In genomic region chr7:157616426-157616825, GRCh38 we compare ENCODE assay signal across 14 cellular contexts.
A peak's percentile ranks its signal among the peaks of the same experiment; 100 is the strongest.
DNase-seq lines count a peak whose midpoint lies in the region; ATAC-seq and TF ChIP-seq lines count a peak whose summit lies in the region.
"Had no signal": no experiment of that assay in that cellular context is flagged by ENCODE, and none has a peak within 500 bp of the region (broad histone marks: within the 10 kb centered on the region; RNA-seq: fewer than 3 reads in every experiment).

No MANE protein-coding gene starts in this region.

- TF ChIP-seq CTCF in left ventricle myocardium inferior (IDR thresholded peaks at IDR 0.05; ENCODE audit: borderline replicate concordance) (no peak), astrocyte of the cerebellum (IDR thresholded peaks at IDR 0.05; ENCODE audit: low read depth, low read length, missing control alignments) (no peak), nephron (IDR thresholded peaks at IDR 0.05; ENCODE audit: unreplicated experiment in 3 of 3) (no peak)

- H3K4me1 Mint-ChIP-seq in nephron = peaks cover 31% of the 10 kb centered on the region

- 69% methylated on average over 4 of the region's 4 CpGs for WGBS in right cardiac atrium

- H3K27ac Mint-ChIP-seq in nephron = peak overlapping the region in 2 of 3 experiments; percentile 11 to 58
- H3K27ac Mint-ChIP-seq: H9 had no signal

- H3K4me1 ChIP-seq in left ventricle myocardium inferior (peaks cover 19% of the 10 kb centered on the region), right cardiac atrium (ENCODE audit: control insufficient read depth, insufficient read depth, low read length) (no peaks in the 10 kb centered on the region), HAP-1 (no peaks in the 10 kb centered on the region)
- H3K4me1 ChIP-seq: A549, SJCRH30 had no signal

- DNase-seq in left ventricle myocardium inferior = no peak
- no peak for DNase-seq in right cardiac atrium
- peak; percentile 8 for DNase-seq in astrocyte of the cerebellum (ENCODE audit: low read depth)
- DNase-seq in NCI-H2081 (lab: John Stamatoyannopoulos, UW) = no peak
- DNase-seq in HAP-1 (ENCODE audit: low spot score in 2 of 2) = no peak
- no peak for DNase-seq in cerebellum (ENCODE audit: low spot score)
- DNase-seq: DMS79 treated with DMSO at 0.1 percent for 48 hours, H9, NCI-H1105 treated with DMSO at 0.1 percent for 48 hours, NCI-H1694, SJCRH30 had no signal

- intact Hi-C loops in left ventricle myocardium inferior (cut with micrococcal nuclease) = no loop called here
- intact Hi-C loops in right cardiac atrium (cut with DNase I) = no loop called here

- ATAC-seq in right cardiac atrium = no peak
- ATAC-seq: A549, Panc1 had no signal

- peaks cover 69% of the 10 kb centered on the region for H3K27me3 ChIP-seq in left ventricle myocardium inferior (ENCODE audit: low read depth)
- H3K27me3 ChIP-seq in right cardiac atrium (ENCODE audit: control insufficient read depth, insufficient read depth) = no peaks in the 10 kb centered on the region
- H3K27me3 ChIP-seq in HAP-1 (ENCODE audit: low read depth) = no peaks in the 10 kb centered on the region
- H3K27me3 ChIP-seq: SJCRH30 had no signal

- no peaks in the 10 kb centered on the region for H3K9me3 Mint-ChIP-seq in nephron
- H3K9me3 Mint-ChIP-seq: H9 had no signal

- in situ Hi-C loops in astrocyte of the cerebellum (cut with HindIII; ENCODE audit: low sequenced_read_pairs) = no loop called here
- in situ Hi-C loops in HAP-1 (cut with MboI; ENCODE audit: low sequenced_read_pairs) = no loop called here

- H3K4me3 ChIP-seq in left ventricle myocardium inferior (no peak overlapping the region), right cardiac atrium (ENCODE audit: low read length) (no peak overlapping the region), astrocyte of the cerebellum (ENCODE audit: low read depth, low read length) (no peak overlapping the region), HAP-1 (no peak overlapping the region)
- H3K4me3 ChIP-seq: A549, SJCRH30 had no signal

- H3K36me3 Mint-ChIP-seq in nephron (ENCODE audit: low read depth) = no peaks in the 10 kb centered on the region

- H3K36me3 ChIP-seq in left ventricle myocardium inferior (no peaks in the 10 kb centered on the region), HAP-1 (replicated peaks) (no peaks in the 10 kb centered on the region)

- H3K27me3 Mint-ChIP-seq in nephron (ENCODE audit: low read depth) = peaks cover 26% of the 10 kb centered on the region

- H3K9me3 ChIP-seq in left ventricle myocardium inferior (replicated peaks) = no peaks in the 10 kb centered on the region
- no peaks in the 10 kb centered on the region for H3K9me3 ChIP-seq in right cardiac atrium (ENCODE audit: control insufficient read depth, low read length)
- no peaks in the 10 kb centered on the region for H3K9me3 ChIP-seq in HAP-1
- H3K9me3 ChIP-seq: A549, SJCRH30 had no signal

- no peak overlapping the region for H3K4me3 Mint-ChIP-seq in nephron
- H3K4me3 Mint-ChIP-seq: H9 had no signal

- peak overlapping the region; percentile 52 for H3K27ac ChIP-seq in left ventricle myocardium inferior (replicated peaks)
- no peak overlapping the region for H3K27ac ChIP-seq in right cardiac atrium (ENCODE audit: low read length)
- H3K27ac ChIP-seq: A549, SJCRH30 had no signal
